14 cellular contexts compared by ENCODE assay signal in genomic region chr7:156642306-156643045, GRCh38.
"Had no signal": no experiment of that assay in that cellular context is flagged by ENCODE, and none has a peak within 500 bp of the region (broad histone marks: within the 10 kb centered on the region; RNA-seq: fewer than 3 reads in every experiment).

No MANE protein-coding gene starts in this region.

- DNase-seq: activated CD4-positive, alpha-beta T cell treated with anti-CD3 and anti-CD28 coated beads, Interleukin-2, amount 10 ng/mL, durations not matched to agents 24 days and 14 days; activated CD4-positive, CD25-positive, alpha-beta regulatory T cell; activated naive CD4-positive, alpha-beta T cell treated with anti-CD3 and anti-CD28 coated beads for 36 hours; activated T-cell treated with anti-CD3 and anti-CD28 coated beads for 4 hours; endodermal cell; left cardiac atrium; lower lobe of right lung; retina; stimulated activated CD4-positive, alpha-beta T cell treated with anti-CD3 and anti-CD28 coated beads, Interleukin-2, amount 100 ng/mL, for 48 hours; T-helper 17 cell had no signal

- H3K36me3 ChIP-seq: ascending aorta, lower lobe of right lung, neutrophil had no signal

- H3K27ac ChIP-seq: ascending aorta, lower lobe of right lung, neutrophil had no signal

- H3K4me3 ChIP-seq: ascending aorta, lower lobe of right lung had no signal

- H3K27me3 Mint-ChIP-seq: stimulated activated memory B cell treated with anti-CD40 and anti-IgM and Interleukin-4, amounts not matched to agents 10 μg/mL and 1 μg/mL and 100 μg/mL, for 72 hours had no signal

- ATAC-seq: left cardiac atrium; lower lobe of right lung; stimulated activated memory B cell treated with anti-CD40 and anti-IgM and Interleukin-4, amounts not matched to agents 10 μg/mL and 1 μg/mL and 100 μg/mL, for 72 hours; T-helper 17 cell had no signal

- H3K4me3 Mint-ChIP-seq: dendritic cell treated with granulocyte-macrophage colony-stimulating factor and Interleukin-4, amounts not matched to agents 40 ng/mL and 50 ng/mL, for 4 days had no signal

- H3K27ac Mint-ChIP-seq: activated naive CD4-positive, alpha-beta T cell treated with anti-CD3 and anti-CD28 coated beads for 36 hours; dendritic cell treated with granulocyte-macrophage colony-stimulating factor and Interleukin-4, amounts not matched to agents 40 ng/mL and 50 ng/mL, for 4 days; endodermal cell had no signal

- H3K9me3 ChIP-seq: ascending aorta, lower lobe of right lung, neutrophil had no signal
